Comparison of ENCODE assay signal across 1 cellular context in the genomic region with DNA sequence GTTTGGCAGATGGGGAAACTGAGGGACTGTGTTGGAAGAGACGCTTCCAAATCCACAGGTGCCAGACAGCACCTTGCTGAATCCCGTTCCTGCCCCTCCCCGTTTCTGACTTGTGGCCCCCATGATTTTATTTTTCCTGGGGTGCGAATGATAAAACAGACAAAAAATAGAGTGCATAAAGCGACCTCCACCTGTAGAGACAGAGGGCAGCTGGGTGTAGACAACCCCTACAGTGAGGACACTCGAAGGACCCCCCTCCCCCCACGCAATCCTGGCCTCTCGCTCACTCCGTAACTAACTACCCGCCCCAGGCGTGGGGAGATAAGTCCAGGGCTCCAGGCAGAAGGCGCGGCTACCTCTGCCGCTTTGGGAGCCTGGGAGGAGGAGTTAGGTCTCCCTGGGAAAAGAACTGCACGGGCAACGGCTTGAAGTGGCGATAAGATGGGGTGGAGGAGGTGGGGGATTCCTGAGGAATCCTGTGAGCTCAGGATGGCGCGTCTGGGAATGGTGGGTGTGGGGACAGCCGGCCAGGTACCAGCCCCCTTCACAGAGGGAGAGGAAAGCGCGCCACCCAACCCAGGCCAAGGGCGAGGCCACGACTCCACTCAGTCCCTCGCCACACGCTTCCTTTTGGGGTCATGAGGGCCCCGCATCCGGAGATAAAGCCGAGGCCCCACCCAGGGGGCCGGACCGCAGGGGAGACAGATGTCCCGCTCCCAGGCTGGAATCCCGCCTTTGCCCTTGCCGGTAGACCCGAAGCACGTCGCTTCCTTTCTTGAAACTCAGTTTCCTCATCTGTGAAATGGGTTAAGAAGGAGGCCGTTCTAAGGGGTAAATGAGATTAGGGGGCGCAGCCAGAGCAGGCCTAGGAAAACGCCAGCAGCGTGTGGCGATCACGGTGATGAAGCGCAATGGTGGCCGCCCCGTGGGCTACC.
TF ChIP-seq lines count a peak whose summit lies in the region.

No MANE protein-coding gene starts in this region.

TF ChIP-seq in K562, 482 proteins besides CTCF, POLR2A, EP300 and RAD21 (continued from another document):
- no peak for TF ChIP-seq ZNF398 (CRISPR knock-in tag; IDR thresholded peaks at IDR 0.05)
- no peak for TF ChIP-seq HMG20A (CRISPR knock-in tag; conservative IDR thresholded peaks at IDR 0.05)
